In the genomic region with DNA sequence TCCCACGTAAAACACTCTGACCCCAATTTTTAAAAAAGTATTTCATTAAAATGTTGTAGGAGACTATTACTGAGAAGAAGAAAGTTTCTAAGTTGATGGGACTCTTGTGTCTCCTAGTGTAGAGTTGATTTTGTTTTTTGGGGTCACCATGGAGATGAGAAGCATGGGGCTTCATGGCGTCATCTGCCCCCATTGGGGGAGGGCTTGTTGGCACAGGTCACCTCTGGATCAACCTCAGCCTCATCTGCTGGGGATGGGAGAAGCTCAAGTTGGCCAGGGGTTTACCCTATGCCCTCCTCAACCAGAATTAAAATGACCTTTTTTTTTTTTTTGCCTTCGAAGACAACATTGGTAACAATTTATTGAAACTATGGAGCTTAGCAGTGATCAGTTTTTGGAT, we compare ENCODE assay signal across 11 cellular contexts. TPM values are rescaled to one million over a fixed set of nuclear protein-coding genes. Genes with fewer than 3 reads are reported as not detected.
A peak's percentile ranks its signal among the peaks of the same experiment; 100 is the strongest.
DNase-seq lines count a peak whose midpoint lies in the region; ATAC-seq, FAIRE-seq and TF ChIP-seq lines count a peak whose summit lies in the region.
"Had no signal": no experiment of that assay in that cellular context is flagged by ENCODE, and none has a peak within 500 bp of the region (broad histone marks: within the 10 kb centered on the region; RNA-seq: fewer than 3 reads in every experiment).

No MANE protein-coding gene starts in this region.

- H3K4me3 Mint-ChIP-seq in progenitor cell of endocrine pancreas (ENCODE audit: low read depth), result peak overlapping the region; percentile 3

- POLR2A ChIA-PET in K562 (lab: Yijun Ruan, JAX) (interaction anchor here (0.6 to 2.8 kb wide), 6 partner anchors 11 to 1468 kb away, joined by 3 to 10 read pairs (median 4); a partner anchor contains a TSS), PC-3 (lab: Charles Lee; ENCODE audit: unreplicated experiment) (no interaction called here)

- H4K20me1 ChIP-seq in MM.1S (ENCODE audit: insufficient read depth, low read length) (no peaks in the 10 kb centered on the region), K562 (replicated peaks; ENCODE audit: control insufficient read depth, insufficient read depth, low read length) (no peaks in the 10 kb centered on the region; the same call in 1 of the 2 replicates), PC-3 (ENCODE audit: low read length) (no peaks in the 10 kb centered on the region)

- peak overlapping the region; percentile 47 for H3K4me3 ChIP-seq in MM.1S (ENCODE audit: low read length)
- H3K4me3 ChIP-seq in K562, result peak overlapping the region; percentile 16; the same call in 1 of the 2 replicates
- no peak overlapping the region for H3K4me3 ChIP-seq in trophoblast cell (ENCODE audit: low read depth, low read length)
- no peak overlapping the region for H3K4me3 ChIP-seq in PC-3 (ENCODE audit: low read length)

- H3K79me1 ChIP-seq in trophoblast cell (ENCODE audit: low read length), result peaks cover 2% of the 10 kb centered on the region

- no peak overlapping the region for H4K8ac ChIP-seq in trophoblast cell (ENCODE audit: low read depth, low read length)

- WGBS in K562 (ENCODE audit: insufficient coverage, low coverage, missing lambda C conversion rate), result 26% methylated on average over 3 of the region's 3 CpGs
- no CpG with 5 or more reads among the region's 3 CpGs for WGBS in trophoblast cell (ENCODE audit: extremely low coverage, insufficient coverage, insufficient read length)

- peak overlapping the region; percentile 86 for H3K4me2 ChIP-seq in MM.1S (ENCODE audit: low read depth, low read length)
- H3K4me2 ChIP-seq in K562 (ENCODE audit: insufficient read depth, low read length), result peak overlapping the region; percentile 67; the same call in 1 of the 2 replicates
- no peak overlapping the region for H3K4me2 ChIP-seq in trophoblast cell (ENCODE audit: low read length)
- H3K4me2 ChIP-seq in PC-3 (ENCODE audit: low read length), result no peak overlapping the region

- no peak overlapping the region for H2AK5ac ChIP-seq in trophoblast cell (ENCODE audit: low read length)

- intact Hi-C loops in K562 (cut with micrococcal nuclease) (no loop called here), PC-3 (cut with micrococcal nuclease) (no loop called here)

- no peak overlapping the region for H2BK120ac ChIP-seq in trophoblast cell (ENCODE audit: insufficient read depth, low read length, poor library complexity)

- ATAC-seq in GM21360 (IDR thresholded peaks at IDR 0.05; ENCODE audit: unreplicated experiment) (peak; percentile 21), K562 (peak; percentile 33), PC-3 (no peak)

- H4K12ac ChIP-seq in trophoblast cell (ENCODE audit: low read depth, low read length), result no peak overlapping the region

- no peak overlapping the region for H3K4ac ChIP-seq in trophoblast cell (ENCODE audit: low read depth, low read length)

- H3F3A ChIP-seq in MM.1S (ENCODE audit: insufficient read depth, low read length), result peaks cover 32% of the 10 kb centered on the region
- H3F3A ChIP-seq in PC-3 (ENCODE audit: low read length, unreplicated experiment), result peaks cover 4% of the 10 kb centered on the region

- in situ Hi-C loops in K562 (cut with MboI), result no loop called here

- H3K4me1 ChIP-seq in MM.1S (ENCODE audit: low read length) (peaks cover 42% of the 10 kb centered on the region), K562 (replicated peaks in 1 of 2; ENCODE audit: control insufficient read depth in 2 of 2, insufficient read depth in 2 of 2, low read length in 2 of 2) (peaks cover 24 to 58% of the 10 kb centered on the region in 2 experiments), trophoblast cell (ENCODE audit: control insufficient read depth in 1 of 2, insufficient read depth in 2 of 2, low read length in 2 of 2) (peaks cover 14 to 16% of the 10 kb centered on the region in 2 experiments), PC-3 (ENCODE audit: insufficient read depth, low read length) (no peaks in the 10 kb centered on the region)

- H3K27me3 ChIP-seq in MM.1S (replicated peaks; ENCODE audit: insufficient read depth, low read length) (no peaks in the 10 kb centered on the region), K562 (ENCODE audit: control insufficient read depth in 2 of 2, insufficient read depth in 2 of 2, low read length in 2 of 2) (no peaks in the 10 kb centered on the region), trophoblast cell (ENCODE audit: insufficient read depth, low read length) (no peaks in the 10 kb centered on the region), PC-3 (ENCODE audit: low read length) (no peaks in the 10 kb centered on the region)

- H3K9ac ChIP-seq in MM.1S (ENCODE audit: low read length) (peak overlapping the region; percentile 69), K562 (ENCODE audit: insufficient read depth in 1 of 2, low read depth in 2 of 2, low read length in 2 of 2) (no peak overlapping the region), trophoblast cell (ENCODE audit: low read length) (no peak overlapping the region), PC-3 (ENCODE audit: low read length) (no peak overlapping the region)

- no peak overlapping the region for H3K14ac ChIP-seq in trophoblast cell (ENCODE audit: low read length)

- H3K9me3 ChIP-seq in MM.1S (replicated peaks; ENCODE audit: insufficient read depth, low read length), result no peaks in the 10 kb centered on the region
- H3K9me3 ChIP-seq in K562 (replicated peaks; ENCODE audit: control insufficient read depth, insufficient read depth, low read depth, low read length), result no peaks in the 10 kb centered on the region
- no peaks in the 10 kb centered on the region for H3K9me3 ChIP-seq in trophoblast cell (ENCODE audit: insufficient read depth, low read depth, low read length)
- no peaks in the 10 kb centered on the region for H3K9me3 ChIP-seq in PC-3 (ENCODE audit: low read length)

- peak overlapping the region; percentile 92 for H3K27ac ChIP-seq in MM.1S (ENCODE audit: low read length)
- peak overlapping the region; percentile 73; the same call in 2 of the 3 replicates for H3K27ac ChIP-seq in K562 (ENCODE audit: extremely low read depth, low read depth, low read length)
- H3K27ac ChIP-seq in trophoblast cell (ENCODE audit: low read depth, low read length), result no peak overlapping the region
- no peak overlapping the region for H3K27ac ChIP-seq in PC-3 (ENCODE audit: low read length)

- BruUV-seq in K562 (replicated peaks; lab: Mats Ljungman, UMichigan) (no TSS peak), PC-3 (replicated peaks; lab: Mats Ljungman, UMichigan) (no TSS peak)

- no peaks in the 10 kb centered on the region for H3K9me1 ChIP-seq in K562 (ENCODE audit: control insufficient read depth, insufficient read depth, low read length)

- peaks cover 82% of the 10 kb centered on the region for H3K79me2 ChIP-seq in MM.1S (ENCODE audit: low read length)
- peaks cover 52% of the 10 kb centered on the region for H3K79me2 ChIP-seq in K562 (ENCODE audit: control insufficient read depth, insufficient read depth, low read length)
- H3K79me2 ChIP-seq in trophoblast cell (ENCODE audit: control insufficient read depth, insufficient read depth, low read length, poor library complexity), result no peaks in the 10 kb centered on the region
- no peaks in the 10 kb centered on the region for H3K79me2 ChIP-seq in PC-3 (ENCODE audit: low read length)

- DNase-seq in MM.1S (peak; percentile 38), K562 (ENCODE audit: extremely low read depth in 1 of 4, low spot score in 3 of 4) (peak; percentile 12 to 50 (median 38)), progenitor cell of endocrine pancreas (ENCODE audit: low spot score, unreplicated experiment) (no peak), trophoblast cell (no peak), NCI-H774 (lab: John Stamatoyannopoulos, UW) (no peak), HuH-7 (ENCODE audit: low spot score) (no peak), PC-3 (no peak)
- DNase-seq: Calu3, IMR-90 had no signal

- TF ChIP-seq EP300 in K562 (IDR thresholded peaks at IDR 0.05; ENCODE audit: low read length), result no peak

- H3K9me2 ChIP-seq in MM.1S (replicated peaks; ENCODE audit: insufficient read depth, low read length) (no peaks in the 10 kb centered on the region), PC-3 (replicated peaks; ENCODE audit: low read length) (no peaks in the 10 kb centered on the region)

- H3K4me1 Mint-ChIP-seq in progenitor cell of endocrine pancreas (ENCODE audit: low read depth), result peaks cover 63% of the 10 kb centered on the region

- H2AFZ ChIP-seq in MM.1S (ENCODE audit: low read length), result no peak overlapping the region
- no peak overlapping the region for H2AFZ ChIP-seq in K562 (ENCODE audit: low read depth, low read length)
- no peak overlapping the region for H2AFZ ChIP-seq in trophoblast cell (ENCODE audit: insufficient read depth, low read length, poor library complexity)
- no peak overlapping the region for H2AFZ ChIP-seq in PC-3 (ENCODE audit: low read length)

- peak overlapping the region; percentile 82 for H3K27ac Mint-ChIP-seq in progenitor cell of endocrine pancreas

- CTCF ChIA-PET in K562 (lab: Yijun Ruan, JAX; ENCODE audit: low intra/inter-chr PET ratio) (no interaction called here), PC-3 (lab: Charles Lee) (no interaction called here)

- H3K18ac ChIP-seq in trophoblast cell (ENCODE audit: low read length), result no peak overlapping the region

- no peak for FAIRE-seq in K562 (lab: Jason Lieb, UNC)
- FAIRE-seq: bronchial epithelial cell had no signal

- no peak overlapping the region for H3K23ac ChIP-seq in trophoblast cell (ENCODE audit: low read length)

- H4K91ac ChIP-seq in trophoblast cell (ENCODE audit: low read depth, low read length), result no peak overlapping the region

- TF ChIP-seq CTCF in MM.1S (IDR thresholded peaks at IDR 0.05; ENCODE audit: low read length), result no peak
- TF ChIP-seq CTCF in K562 (IDR thresholded peaks at IDR 0.05 in 2 of 3, conservative IDR thresholded peaks at IDR 0.05 in 1 of 3; ENCODE audit: insufficient read depth in 2 of 3, low read depth in 1 of 3, low read length in 3 of 3), result no peak
- no peak for TF ChIP-seq CTCF in progenitor cell of endocrine pancreas (IDR thresholded peaks at IDR 0.05; ENCODE audit: unreplicated experiment)
- no peak for TF ChIP-seq CTCF in PC-3 (conservative IDR thresholded peaks at IDR 0.05; ENCODE audit: low read depth, low read length)

- H2BK5ac ChIP-seq in trophoblast cell (ENCODE audit: low read depth, low read length, poor library complexity), result no peak overlapping the region

- no peak for TF ChIP-seq RAD21 in K562 (CRISPR knock-in tag; conservative IDR thresholded peaks at IDR 0.05 in 1 of 2, IDR thresholded peaks at IDR 0.05 in 1 of 2)

- H3K27me3 Mint-ChIP-seq in progenitor cell of endocrine pancreas, result no peaks in the 10 kb centered on the region

- H3K36me3 Mint-ChIP-seq in progenitor cell of endocrine pancreas (ENCODE audit: insufficient read depth), result peaks cover 11% of the 10 kb centered on the region

- no peak for TF ChIP-seq POLR2A in K562 (conservative IDR thresholded peaks at IDR 0.05)

- no peaks in the 10 kb centered on the region for H3K9me3 Mint-ChIP-seq in progenitor cell of endocrine pancreas (ENCODE audit: low read depth)

- H3K36me3 ChIP-seq in MM.1S (replicated peaks; ENCODE audit: insufficient read depth, low read length), result 0 out of 2 replicates have a peak, but pooled peaks cover 5% of the 10 kb centered on the region
- peaks cover 14% of the 10 kb centered on the region; the same call in 2 of the 3 replicates for H3K36me3 ChIP-seq in K562 (ENCODE audit: control insufficient read depth, insufficient read depth, low read length)
- peaks cover 18 to 37% of the 10 kb centered on the region in 2 experiments for H3K36me3 ChIP-seq in trophoblast cell (ENCODE audit: control insufficient read depth in 1 of 2, insufficient read depth in 2 of 2, low read length in 2 of 2)
- no peaks in the 10 kb centered on the region; the same call in 1 of the 2 replicates for H3K36me3 ChIP-seq in PC-3 (ENCODE audit: low read depth, low read length)

- no peak overlapping the region for H2BK12ac ChIP-seq in trophoblast cell (ENCODE audit: low read length)

RNA-seq across cellular contexts. Expression of a gene that starts 28.3 kb away (rescaled TPM):
- total RNA-seq in K562 (2011; cell fraction: chromatin; rRNA removed; ENCODE audit: low replicate concordance), result 290 and 357 TPM in 2 replicates
- 109 and 121 TPM in 2 replicates for total RNA-seq in K562 (2011; cell fraction: nucleolus; rRNA removed)
- 200 and 269 TPM in 2 replicates for total RNA-seq in K562 (2011; cell fraction: nucleoplasm; rRNA removed)
- total RNA-seq in K562 (2014; rRNA removed) (29.7 and 51.4 TPM in 2 replicates), K562 (2014; rRNA removed; fragmentation: Illumina TruSeq; extraction: Trizol) (42.4 and 50.3 TPM in 2 replicates), K562 (2015; rRNA removed; fragmentation: Illumina TruSeq; extraction: Trizol) (45.2 and 50.9 TPM in 2 replicates), K562 (2021) (60.4 and 61.8 TPM in 2 replicates), progenitor cell of endocrine pancreas (161 and 164 TPM in 2 replicates), PC-3 (2014; rRNA removed) (54.7 and 60.4 TPM in 2 replicates)
- polyA plus RNA-seq in K562 (2011; rRNA removed) (36.8 and 48.9 TPM in 2 replicates), K562 (2014; fragmentation: Illumina TruSeq; extraction: Trizol) (56.3 and 66.6 TPM in 2 replicates), K562 (2014; fragmentation: Nextera tagmentation; extraction: Ambion mirVana) (1 to 10 TPM; 4.6 to 5.3 TPM), K562 (2014; rRNA removed) (30.5 and 35.5 TPM in 2 replicates)
- 25.6 and 43.5 TPM in 2 replicates for polyA plus RNA-seq in K562 (2011; cell fraction: cytosol; rRNA removed)
- 61.4 and 77.7 TPM in 2 replicates for polyA plus RNA-seq in K562 (2011; cell fraction: nucleus; rRNA removed)
- polyA plus RNA-seq in K562 (2012), result 37.7 and 43.6 TPM in 2 replicates
- 72.6 and 78.9 TPM in 2 replicates for polyA minus RNA-seq in K562 (2011; rRNA and poly(A)+ RNA removed)
- polyA minus RNA-seq in K562 (2011; cell fraction: cytosol; rRNA and poly(A)+ RNA removed), result 32.4 and 39.6 TPM in 2 replicates
- 38.9 and 58.1 TPM in 2 replicates for polyA minus RNA-seq in K562 (2011; cell fraction: nucleus; rRNA and poly(A)+ RNA removed)
- polyA plus RNA-seq in trophoblast cell (2013), result 41.6 and 44.9 TPM in 2 replicates

Comparison
In these comparisons a context has a peak if more than half of its experiments do, and no peak if none do; other contexts are left out.
1. DNase-seq: peak in MM.1S (single experiment) and K562 (4 of 4); none in progenitor cell of endocrine pancreas (single experiment), trophoblast cell (0 of 2), NCI-H774 (single experiment), HuH-7 (single experiment) and PC-3 (single experiment).
2. H3K27ac ChIP-seq: peak in MM.1S (single experiment) and K562 (single experiment); none in trophoblast cell (single experiment) and PC-3 (single experiment).
3. H3K4me2 ChIP-seq: peak in MM.1S (single experiment) and K562 (single experiment); none in trophoblast cell (single experiment) and PC-3 (single experiment).
4. H3K4me3 ChIP-seq: peak in MM.1S (single experiment) and K562 (single experiment); none in trophoblast cell (single experiment) and PC-3 (single experiment).